Comparison of ENCODE assay signal across 9 cellular contexts in genomic region chr3:187678869-187679268, GRCh38. TPM values are rescaled to one million over a fixed set of nuclear protein-coding genes. Genes with fewer than 3 reads are reported as not detected.
DNase-seq lines count a peak whose midpoint lies in the region; ATAC-seq and TF ChIP-seq lines count a peak whose summit lies in the region.
"Had no signal": no experiment of that assay in that cellular context is flagged by ENCODE, and none has a peak within 500 bp of the region (broad histone marks: within the 10 kb centered on the region; RNA-seq: fewer than 3 reads in every experiment).

No MANE protein-coding gene starts in this region.

- H3K4me1 Mint-ChIP-seq in endodermal cell: peaks cover 11% of the 10 kb centered on the region
- H3K4me1 Mint-ChIP-seq: activated naive CD4-positive, alpha-beta T cell treated with anti-CD3 and anti-CD28 coated beads, Interleukin-2, amount 50 U/mL, for 24 hours had no signal

- no peak overlapping the region for H4K8ac ChIP-seq in mesenchymal stem cell (ENCODE audit: low read length)

- H3K4me1 ChIP-seq in endodermal cell (ENCODE audit: control insufficient read depth, insufficient read depth, low read length): no peaks in the 10 kb centered on the region
- no peaks in the 10 kb centered on the region for H3K4me1 ChIP-seq in mesenchymal stem cell (ENCODE audit: control insufficient read depth, insufficient read depth, low read depth, low read length)
- H3K4me1 ChIP-seq in upper lobe of right lung: no peaks in the 10 kb centered on the region

- no peak overlapping the region for H3K27ac Mint-ChIP-seq in endodermal cell
- H3K27ac Mint-ChIP-seq: activated naive CD4-positive, alpha-beta T cell treated with anti-CD3 and anti-CD28 coated beads, Interleukin-2, amount 50 U/mL, for 24 hours had no signal

- H3K23ac ChIP-seq in mesenchymal stem cell (ENCODE audit: low read length in 2 of 2): no peak overlapping the region

- 0 to 14% methylated on average over 2 to 4 of the region's 4 CpGs for WGBS in endodermal cell (ENCODE audit: insufficient coverage in 1 of 2, insufficient read length in 1 of 2), 2 experiments
- 3% methylated on average over 4 of the region's 4 CpGs for WGBS in mesenchymal stem cell

- no peak overlapping the region for H2BK120ac ChIP-seq in mesenchymal stem cell (ENCODE audit: low read depth, low read length)

- TF ChIP-seq CTCF in endodermal cell (conservative IDR thresholded peaks at IDR 0.05): peak; percentile 92
- TF ChIP-seq CTCF in upper lobe of right lung (IDR thresholded peaks at IDR 0.05): peak; percentile 60

- intact Hi-C loops in upper lobe of right lung (cut with DNase I): loop anchor here (5.0 kb wide), 1 partner anchor 357 kb away; no protein-coding TSS in a partner anchor

- H3K36me3 ChIP-seq in endodermal cell (ENCODE audit: control insufficient read depth, insufficient read depth, low read length) (no peaks in the 10 kb centered on the region), mesenchymal stem cell (ENCODE audit: control insufficient read depth in 1 of 2, insufficient read depth in 2 of 2, low read depth in 1 of 2, low read length in 2 of 2) (no peaks in the 10 kb centered on the region), upper lobe of right lung (no peaks in the 10 kb centered on the region)

- no peak overlapping the region for H4K91ac ChIP-seq in mesenchymal stem cell (ENCODE audit: low read length)

- no peak overlapping the region for H2AK5ac ChIP-seq in mesenchymal stem cell (ENCODE audit: low read length, severe bottlenecking)

- H2AFZ ChIP-seq in mesenchymal stem cell (ENCODE audit: low read depth, low read length): no peak overlapping the region

- no peak overlapping the region for H3K4me3 ChIP-seq in endodermal cell (ENCODE audit: low read length)
- H3K4me3 ChIP-seq in mesenchymal stem cell (ENCODE audit: insufficient read depth in 1 of 2, low read depth in 1 of 2, low read length in 2 of 2): no peak overlapping the region
- no peak overlapping the region for H3K4me3 ChIP-seq in upper lobe of right lung

- H2BK5ac ChIP-seq in mesenchymal stem cell (ENCODE audit: low read depth, low read length, poor library complexity, severe bottlenecking): no peak overlapping the region

- H3K27me3 Mint-ChIP-seq in endodermal cell (ENCODE audit: insufficient read depth): peaks cover 39% of the 10 kb centered on the region

- no peak overlapping the region for H3K4me2 ChIP-seq in mesenchymal stem cell (ENCODE audit: low read length, poor library complexity, severe bottlenecking)

- no peak overlapping the region for H3K18ac ChIP-seq in mesenchymal stem cell (ENCODE audit: low read depth in 1 of 2, low read length in 2 of 2)

- H3K79me1 ChIP-seq in mesenchymal stem cell (replicated peaks; ENCODE audit: low read length, poor library complexity, severe bottlenecking): no peaks in the 10 kb centered on the region

- H3K36me3 Mint-ChIP-seq in endodermal cell (ENCODE audit: low read depth): no peaks in the 10 kb centered on the region
- H3K36me3 Mint-ChIP-seq: activated naive CD4-positive, alpha-beta T cell treated with anti-CD3 and anti-CD28 coated beads, Interleukin-2, amount 50 U/mL, for 24 hours had no signal

- H3K9me3 ChIP-seq in endodermal cell (ENCODE audit: control insufficient read depth, low read length) (no peaks in the 10 kb centered on the region), mesenchymal stem cell (ENCODE audit: control insufficient read depth, low read length) (no peaks in the 10 kb centered on the region), upper lobe of right lung (no peaks in the 10 kb centered on the region)

- no peak overlapping the region for H2BK15ac ChIP-seq in mesenchymal stem cell (ENCODE audit: low read depth, poor library complexity, severe bottlenecking)

- H3K27ac ChIP-seq in endodermal cell (ENCODE audit: low read depth, low read length) (no peak overlapping the region), mesenchymal stem cell (ENCODE audit: low read length, poor library complexity, severe bottlenecking) (no peak overlapping the region), upper lobe of right lung (no peak overlapping the region)

- H3K27me3 ChIP-seq in endodermal cell (ENCODE audit: control insufficient read depth, insufficient read depth, low read length, poor library complexity, severe bottlenecking) (peaks cover 5% of the 10 kb centered on the region), mesenchymal stem cell (ENCODE audit: control insufficient read depth in 1 of 2, insufficient read depth in 1 of 2, low read length in 2 of 2) (peaks cover 4 to 11% of the 10 kb centered on the region in 2 experiments), upper lobe of right lung (peaks cover 12% of the 10 kb centered on the region)

- DNase-seq in NCI-H446 (lab: John Stamatoyannopoulos, UW) (peak; percentile 38 to 46), NCI-H446 treated with DMSO at 0.1 percent for 48 hours (lab: John Stamatoyannopoulos, UW) (no peak), M059J (ENCODE audit: low read depth) (peak; percentile 68), endodermal cell (peak; percentile 89), mesenchymal stem cell (peak; percentile 69), upper lobe of right lung (no peak)

- no peak overlapping the region for H3K4ac ChIP-seq in mesenchymal stem cell (ENCODE audit: low read depth in 1 of 2, low read length in 2 of 2)

- peak; percentile 86 for ATAC-seq in SK-N-SH treated with all-trans-retinoic acid at 6 μM for 48 hours
- ATAC-seq in upper lobe of right lung: peak; percentile 78
- no peak for ATAC-seq in GM18517 (IDR thresholded peaks at IDR 0.05; ENCODE audit: unreplicated experiment)

- H2BK12ac ChIP-seq in mesenchymal stem cell (ENCODE audit: low read length in 2 of 2): no peak overlapping the region

- no peak overlapping the region for H3K4me3 Mint-ChIP-seq in endodermal cell
- H3K4me3 Mint-ChIP-seq: activated naive CD4-positive, alpha-beta T cell treated with anti-CD3 and anti-CD28 coated beads, Interleukin-2, amount 50 U/mL, for 24 hours had no signal

- no peak overlapping the region for H3K14ac ChIP-seq in mesenchymal stem cell (ENCODE audit: low read length in 2 of 2)

- H3K9ac ChIP-seq in endodermal cell (ENCODE audit: extremely low read depth, low read length, poor library complexity, severe bottlenecking): no peak overlapping the region
- no peak overlapping the region for H3K9ac ChIP-seq in mesenchymal stem cell (ENCODE audit: low read length)

- no peaks in the 10 kb centered on the region for H3K9me3 Mint-ChIP-seq in endodermal cell
- H3K9me3 Mint-ChIP-seq: activated naive CD4-positive, alpha-beta T cell treated with anti-CD3 and anti-CD28 coated beads, Interleukin-2, amount 50 U/mL, for 24 hours had no signal

TF ChIP-seq in SK-N-SH treated with all-trans-retinoic acid at 6 μM for 48 hours, 23 proteins besides CTCF, POLR2A, EP300 and RAD21 (continues in another document):
- no peak for TF ChIP-seq ZC3H10 (CRISPR knock-in tag; IDR thresholded peaks at IDR 0.05)
- no peak for TF ChIP-seq ESRRG (CRISPR knock-in tag; IDR thresholded peaks at IDR 0.05)
- no peak for TF ChIP-seq PATZ1 (CRISPR knock-in tag; IDR thresholded peaks at IDR 0.05; ENCODE audit: borderline replicate concordance)
- no peak for TF ChIP-seq POU6F1 (CRISPR knock-in tag; IDR thresholded peaks at IDR 0.05; ENCODE audit: borderline replicate concordance, low read depth)
- TF ChIP-seq TCF4 (CRISPR knock-in tag; IDR thresholded peaks at IDR 0.05; ENCODE audit: borderline replicate concordance): no peak
- TF ChIP-seq SNAI2 (CRISPR knock-in tag; IDR thresholded peaks at IDR 0.05): no peak
- no peak for TF ChIP-seq ZFP3 (CRISPR knock-in tag; IDR thresholded peaks at IDR 0.05)
- TF ChIP-seq GLIS3 (CRISPR knock-in tag; IDR thresholded peaks at IDR 0.05): no peak

RNA-seq across cellular contexts. Expression of gene SST, which starts 8.7 kb away (rescaled TPM):
- 0.62 and 0.94 TPM in 2 replicates for total RNA-seq in M059J (2014; rRNA removed; shearing (Covaris generic))
- total RNA-seq in endodermal cell (not detected), upper lobe of right lung (not detected)
- polyA plus RNA-seq in endodermal cell (2013, experiment 1 of 2): 65.6 TPM
- polyA plus RNA-seq in endodermal cell (2013, experiment 2 of 2): 67.1 TPM
- polyA plus RNA-seq in mesenchymal stem cell (2013, experiment 1 of 2): not detected
- not detected for polyA plus RNA-seq in mesenchymal stem cell (2013, experiment 2 of 2)

RNA-seq across cellular contexts. Expression of gene RTP2, which starts 23.5 kb away (rescaled TPM):
- total RNA-seq in M059J (2014; rRNA removed; shearing (Covaris generic)): not detected in 2 replicates
- total RNA-seq in endodermal cell: not detected
- polyA plus RNA-seq in endodermal cell (2013, experiment 1 of 2): not detected
- polyA plus RNA-seq in endodermal cell (2013, experiment 2 of 2): not detected
- not detected for polyA plus RNA-seq in mesenchymal stem cell (2013, experiment 1 of 2)
- polyA plus RNA-seq in mesenchymal stem cell (2013, experiment 2 of 2): not detected
- not detected for total RNA-seq in upper lobe of right lung

Comparison
In these comparisons a context has a peak if more than half of its experiments do, and no peak if none do; other contexts are left out.
1. DNase-seq: peak in NCI-H446 (2 of 2), M059J (single experiment), endodermal cell (single experiment) and mesenchymal stem cell (single experiment); none in NCI-H446 treated with DMSO at 0.1 percent for 48 hours (single experiment) and upper lobe of right lung (single experiment).